Comparison of ENCODE assay signal across 7 cellular contexts in genomic region chr6:128882991-128883571, GRCh38. TPM values are rescaled to one million over a fixed set of nuclear protein-coding genes. Genes with fewer than 3 reads are reported as not detected.
A peak's percentile ranks its signal among the peaks of the same experiment; 100 is the strongest.
DNase-seq lines count a peak whose midpoint lies in the region; ATAC-seq and TF ChIP-seq lines count a peak whose summit lies in the region.

Gene LAMA2 (plus strand): TSS chr6:128883138. CDS start chr6:128883246, 108 bp downstream.

- TF ChIP-seq CTCF in HFFc6 (IDR thresholded peaks at IDR 0.05): peak; percentile 42; the same call in 1 of the 2 replicates

- no peaks in the 10 kb centered on the region for H3K36me3 Mint-ChIP-seq in HFFc6 (ENCODE audit: low read depth)

- ATAC-seq in right cardiac atrium: peak; percentile 99
- ATAC-seq in activated CD4-positive, CD25-positive, alpha-beta regulatory T cell treated with anti-CD3 and anti-CD28 coated beads, Interleukin-2, amount 50 U/mL, for 24 hours: no peak

- peaks cover 44% of the 10 kb centered on the region for H3K4me1 Mint-ChIP-seq in HFFc6 (ENCODE audit: low read depth)

- H3K4me3 ChIP-seq in right cardiac atrium (ENCODE audit: low read length): peak within 1 kb of the TSS; percentile 68

- H3K9me3 Mint-ChIP-seq in HFFc6: no peaks in the 10 kb centered on the region

- DNase-seq in HFFc6 (peak; percentile 64), amniotic stem cell (lab: John Stamatoyannopoulos, UW) (peak; percentile 9), right cardiac atrium (peak; percentile 90 to 97 (median 96)), posterior cingulate gyrus (peak; percentile 59 to 95 (median 69)), NAMALWA (ENCODE audit: low spot score) (no peak), T-helper 2 cell (no peak)

- no peaks in the 10 kb centered on the region for H3K4me1 ChIP-seq in right cardiac atrium (ENCODE audit: control insufficient read depth, insufficient read depth, low read length)

- 0 out of 2 replicates have a peak, but pooled peaks cover 2% of the 10 kb centered on the region for H3K27me3 Mint-ChIP-seq in HFFc6 (ENCODE audit: insufficient read depth)

- no peaks in the 10 kb centered on the region for H3K27me3 ChIP-seq in right cardiac atrium (ENCODE audit: control insufficient read depth, insufficient read depth)

- H3K4me3 Mint-ChIP-seq in HFFc6: peak within 1 kb of the TSS; percentile 96

- H3K27ac Mint-ChIP-seq in HFFc6: peak within 1 kb of the TSS; percentile 92

- H3K27ac ChIP-seq in right cardiac atrium (ENCODE audit: low read length): peak within 1 kb of the TSS; percentile 91

- intact Hi-C loops in right cardiac atrium (cut with DNase I) (no loop called here), posterior cingulate gyrus (cut with DNase I) (no loop called here)

- H3K9me3 ChIP-seq in right cardiac atrium (ENCODE audit: control insufficient read depth, low read length): no peaks in the 10 kb centered on the region

- 1% methylated on average over 35 of the region's 35 CpGs for WGBS in right cardiac atrium

RNA-seq across cellular contexts. Expression of gene LAMA2, which starts in this region (rescaled TPM):
- 10 to 100 TPM in 4 of 6 experiments, 1 to 10 TPM in 2; 8.2 to 14.3 (median 10.5) TPM for total RNA-seq in HFFc6 (2021; fragmentation: NEBNext Ultra II Directional; extraction: Animal tissue kit (Norgen Biotek cat#: 25700))
- total RNA-seq in right cardiac atrium: 100 to 1,000 TPM; 134 to 176 (median 148) TPM
- polyA plus RNA-seq in right cardiac atrium: 28.7 TPM

Comparison
In these comparisons a context has a peak if more than half of its experiments do, and no peak if none do; other contexts are left out.
1. RNA of gene LAMA2 (total RNA-seq): 134 to 176 TPM in right cardiac atrium; 8.2 to 14.3 TPM in HFFc6; every median in the first group is over 4 times any median in the second.
2. DNase-seq: peak in HFFc6 (single experiment), amniotic stem cell (single experiment), right cardiac atrium (3 of 3) and posterior cingulate gyrus (10 of 10); none in NAMALWA (single experiment) and T-helper 2 cell (0 of 5).
3. ATAC-seq: peak in right cardiac atrium (2 of 2); none in activated CD4-positive, CD25-positive, alpha-beta regulatory T cell treated with anti-CD3 and anti-CD28 coated beads, Interleukin-2, amount 50 U/mL, for 24 hours (0 of 2).